Comparison of ENCODE assay signal across 22 cellular contexts in the genomic region with DNA sequence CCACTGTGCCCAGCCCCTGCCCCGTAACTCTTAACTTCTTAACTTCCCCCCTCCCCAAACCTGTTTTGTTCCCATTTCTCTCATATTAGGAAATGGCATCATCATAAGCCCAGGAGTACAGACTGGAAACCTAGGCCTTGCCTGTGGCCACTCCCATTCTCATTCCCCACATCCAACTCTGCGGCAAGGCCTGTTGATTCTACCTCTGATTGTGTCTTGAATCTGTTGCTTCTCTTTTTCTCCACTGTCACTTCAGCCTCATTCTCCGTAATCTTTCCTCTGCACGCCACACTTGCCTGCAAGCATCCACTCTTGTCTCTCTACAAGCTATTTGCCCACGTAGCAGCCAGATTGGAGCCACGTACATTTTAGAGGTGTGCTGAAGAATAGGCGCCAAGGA. TPM values are rescaled to one million over a fixed set of nuclear protein-coding genes. Genes with fewer than 3 reads are reported as not detected.
DNase-seq lines count a peak whose midpoint lies in the region; TF ChIP-seq lines count a peak whose summit lies in the region.
"Had no signal": no experiment of that assay in that cellular context is flagged by ENCODE, and none has a peak within 500 bp of the region (broad histone marks: within the 10 kb centered on the region; RNA-seq: fewer than 3 reads in every experiment).

No MANE protein-coding gene starts in this region.

- TF ChIP-seq CTCF in 22Rv1 (IDR thresholded peaks at IDR 0.05) (no peak), H9 (conservative IDR thresholded peaks at IDR 0.05) (no peak), chondrocyte (IDR thresholded peaks at IDR 0.05) (no peak), neutrophil (IDR thresholded peaks at IDR 0.05) (no peak)

- H3K23ac ChIP-seq in H9 (ENCODE audit: insufficient read length, low read depth, low read length) = no peak overlapping the region

- H3K14ac ChIP-seq in H9 (ENCODE audit: insufficient read depth, low read length) = no peak overlapping the region

- no peak overlapping the region for H3K4me3 Mint-ChIP-seq in H9
- no peak overlapping the region for H3K4me3 Mint-ChIP-seq in chondrocyte (ENCODE audit: unreplicated experiment)
- H3K4me3 Mint-ChIP-seq: activated naive CD8-positive, alpha-beta T cell treated with anti-CD3 and anti-CD28 coated beads, Interleukin-2, amount 50 U/mL, for 24 hours; CD14-positive monocyte; dendritic cell treated with granulocyte-macrophage colony-stimulating factor and Interleukin-4, amounts not matched to agents 40 ng/mL and 50 ng/mL, for 4 days; stimulated activated naive CD8-positive, alpha-beta T cell treated with anti-CD3 and anti-CD28 coated beads, Interleukin-15, Interleukin-2, amounts not matched to agents 100 ng/mL and 50 ng/mL, for 24 hours had no signal

- H3K27ac Mint-ChIP-seq in H9 = peak overlapping the region in 2 of 3 experiments; percentile 8 to 40; a peak in 2 of 7 replicates
- peak overlapping the region; percentile 45 for H3K27ac Mint-ChIP-seq in chondrocyte (ENCODE audit: unreplicated experiment)
- H3K27ac Mint-ChIP-seq: activated naive CD8-positive, alpha-beta T cell treated with anti-CD3 and anti-CD28 coated beads, Interleukin-2, amount 50 U/mL, for 24 hours; activated T-helper 2 cell treated with anti-CD3 and anti-CD28 coated beads, Interferon-gamma antibody, Interleukin-2, Interleukin-4, amounts not matched to agents 10 μg/mL and 5 μg/mL and 100 μg/mL, durations not matched to agents 14 hours and 24 hours and 36 hours; dendritic cell treated with granulocyte-macrophage colony-stimulating factor and Interleukin-4, amounts not matched to agents 40 ng/mL and 50 ng/mL, for 4 days; stimulated activated naive CD8-positive, alpha-beta T cell treated with anti-CD3 and anti-CD28 coated beads, Interleukin-15, Interleukin-2, amounts not matched to agents 100 ng/mL and 50 ng/mL, for 24 hours had no signal

- H3K56ac ChIP-seq in H9 (ENCODE audit: insufficient read length, low read depth, low read length) = no peak overlapping the region

- no peak overlapping the region for H3K18ac ChIP-seq in H9 (ENCODE audit: insufficient read length, low read depth, low read length)

- no peak overlapping the region for H2BK20ac ChIP-seq in H9 (ENCODE audit: low read depth, low read length, poor library complexity, severe bottlenecking)

- H4K5ac ChIP-seq in H9 (ENCODE audit: insufficient read length, low read depth, low read length) = no peak overlapping the region

- H3K4ac ChIP-seq in H9 (ENCODE audit: low read depth, low read length) = no peak overlapping the region

- peaks cover 2% of the 10 kb centered on the region for H4K20me1 ChIP-seq in H9 (ENCODE audit: control insufficient read depth, insufficient read depth, insufficient read length)

- H3K9me3 ChIP-seq in H9 (ENCODE audit: control insufficient read depth, low read depth, low read length) = no peaks in the 10 kb centered on the region
- H3K9me3 ChIP-seq in neutrophil = no peaks in the 10 kb centered on the region
- H3K9me3 ChIP-seq: A549, ovary, upper lobe of right lung had no signal

- no peaks in the 10 kb centered on the region for H3K79me2 ChIP-seq in H9 (ENCODE audit: insufficient read depth, low read length)

- H3K4me1 ChIP-seq in H9 (ENCODE audit: insufficient read depth, low read length) = no peaks in the 10 kb centered on the region; the same call in 1 of the 2 replicates
- peaks cover 67 to 69% of the 10 kb centered on the region in 2 experiments for H3K4me1 ChIP-seq in neutrophil (ENCODE audit: control insufficient read depth in 1 of 2, insufficient read depth in 1 of 2, low read depth in 1 of 2, low read length in 1 of 2)
- H3K4me1 ChIP-seq: A549 had no signal

- H3K36me3 ChIP-seq in neutrophil = no peaks in the 10 kb centered on the region
- H3K36me3 ChIP-seq: ovary, upper lobe of right lung had no signal

- H3K4me1 Mint-ChIP-seq in H9 (peaks cover 14 to 16% of the 10 kb centered on the region in 2 experiments), chondrocyte (ENCODE audit: low read depth) (peaks cover 32% of the 10 kb centered on the region)

- H3K4me2 ChIP-seq in H9 (ENCODE audit: insufficient read depth, insufficient read length, low read length) = no peak overlapping the region
- H3K4me2 ChIP-seq: A549 had no signal

- no peak overlapping the region for H2BK120ac ChIP-seq in H9 (ENCODE audit: low read depth, low read length, poor library complexity, severe bottlenecking)

- no CpG with 5 or more reads among the region's 7 CpGs for WGBS in H9 (ENCODE audit: extremely low coverage, insufficient read length, low lambda C conversion rate)

- peaks cover under 1 to 11% (median 10%) of the 10 kb centered on the region in 3 experiments; a peak in 5 of 7 replicates for H3K36me3 Mint-ChIP-seq in H9 (ENCODE audit: insufficient read depth in 1 of 3, low read depth in 3 of 3)
- H3K36me3 Mint-ChIP-seq in chondrocyte (ENCODE audit: low read depth) = peaks cover 4% of the 10 kb centered on the region

- H2BK12ac ChIP-seq in H9 (ENCODE audit: insufficient read length, low read depth, low read length) = no peak overlapping the region

- H3K9ac ChIP-seq in H9 (ENCODE audit: extremely low read depth, insufficient read length, low read length) = no peak overlapping the region

- H3K27me3 Mint-ChIP-seq in H9 (ENCODE audit: low read depth) = no peaks in the 10 kb centered on the region
- no peaks in the 10 kb centered on the region for H3K27me3 Mint-ChIP-seq in chondrocyte (ENCODE audit: low read depth)
- H3K27me3 Mint-ChIP-seq: activated naive CD8-positive, alpha-beta T cell treated with anti-CD3 and anti-CD28 coated beads, Interleukin-2, amount 50 U/mL, for 24 hours; dendritic cell treated with granulocyte-macrophage colony-stimulating factor and Interleukin-4, amounts not matched to agents 40 ng/mL and 50 ng/mL, for 4 days; stimulated activated naive CD8-positive, alpha-beta T cell treated with anti-CD3 and anti-CD28 coated beads, Interleukin-15, Interleukin-2, amounts not matched to agents 100 ng/mL and 50 ng/mL, for 24 hours had no signal

- no peak overlapping the region for H3K4me3 ChIP-seq in neutrophil (ENCODE audit: low read depth in 1 of 2, low read length in 1 of 2)
- H3K4me3 ChIP-seq: A549, ovary, upper lobe of right lung had no signal

- peak overlapping the region; percentile 85 for H3K27ac ChIP-seq in 22Rv1
- H3K27ac ChIP-seq in H9 (ENCODE audit: insufficient read length, low read depth, low read length) = no peak overlapping the region
- H3K27ac ChIP-seq in neutrophil = peak overlapping the region; percentile 41
- H3K27ac ChIP-seq: A549, ovary, RWPE1 had no signal

- no peak overlapping the region for H2AK5ac ChIP-seq in H9 (ENCODE audit: insufficient read length, low read length)

- H3T11ph ChIP-seq in H9 (ENCODE audit: low read length) = no peak overlapping the region

- no peak overlapping the region for H2BK5ac ChIP-seq in H9 (ENCODE audit: insufficient read length, low read length)

- H2AFZ ChIP-seq in H9 (ENCODE audit: low read length) = no peak overlapping the region

- no peaks in the 10 kb centered on the region for H3K23me2 ChIP-seq in H9 (ENCODE audit: insufficient read length, low read depth, low read length, poor library complexity, severe bottlenecking)

- no peak for TF ChIP-seq POLR2A in erythroblast (IDR thresholded peaks at IDR 0.05; ENCODE audit: low read length)

- no peaks in the 10 kb centered on the region for H3K79me1 ChIP-seq in H9 (ENCODE audit: insufficient read depth, low read depth, low read length, poor library complexity, severe bottlenecking)

- H4K8ac ChIP-seq in H9 (replicated peaks; ENCODE audit: insufficient read length, low read depth, low read length) = no peak overlapping the region

- H3K9me3 Mint-ChIP-seq in H9 = no peaks in the 10 kb centered on the region
- H3K9me3 Mint-ChIP-seq in chondrocyte (ENCODE audit: low read depth) = no peaks in the 10 kb centered on the region
- H3K9me3 Mint-ChIP-seq: activated naive CD8-positive, alpha-beta T cell treated with anti-CD3 and anti-CD28 coated beads, Interleukin-2, amount 50 U/mL, for 24 hours; activated T-helper 2 cell treated with anti-CD3 and anti-CD28 coated beads, Interferon-gamma antibody, Interleukin-2, Interleukin-4, amounts not matched to agents 10 μg/mL and 5 μg/mL and 100 μg/mL, durations not matched to agents 14 hours and 24 hours and 36 hours; dendritic cell treated with granulocyte-macrophage colony-stimulating factor and Interleukin-4, amounts not matched to agents 40 ng/mL and 50 ng/mL, for 4 days; stimulated activated naive CD8-positive, alpha-beta T cell treated with anti-CD3 and anti-CD28 coated beads, Interleukin-15, Interleukin-2, amounts not matched to agents 100 ng/mL and 50 ng/mL, for 24 hours had no signal

- no peak overlapping the region for H4K91ac ChIP-seq in H9 (ENCODE audit: insufficient read length, low read depth, low read length)

- no peaks in the 10 kb centered on the region for H3K27me3 ChIP-seq in H9 (ENCODE audit: insufficient read depth, low read length)
- no peaks in the 10 kb centered on the region for H3K27me3 ChIP-seq in neutrophil
- H3K27me3 ChIP-seq: ovary, upper lobe of right lung had no signal

- no peak overlapping the region for H2BK15ac ChIP-seq in H9 (ENCODE audit: low read depth, low read length)

- no peak for DNase-seq in H9
- no peak for DNase-seq in chondrocyte (ENCODE audit: low spot score)
- DNase-seq in stimulated activated CD4-positive, alpha-beta T cell treated with anti-CD3 and anti-CD28 coated beads, Interleukin-15, amount 100 ng/mL, for 24 hours = no peak
- DNase-seq in erythroblast (lab: John Stamatoyannopoulos, UW) = no peak
- DNase-seq in DMS79 treated with DMSO at 0.1 percent for 48 hours (lab: John Stamatoyannopoulos, UW) = no peak
- DNase-seq in DMS153 treated with DMSO at 0.1 percent for 48 hours (lab: John Stamatoyannopoulos, UW; ENCODE audit: unreplicated experiment) = no peak
- DNase-seq: activated CD4-positive, alpha-beta T cell treated with anti-CD3 and anti-CD28 coated beads for 4 hours; activated naive CD8-positive, alpha-beta T cell treated with anti-CD3 and anti-CD28 coated beads, Interleukin-2, amount 50 U/mL, for 24 hours; DMS79; KG1; NCI-H2081; NCI-H446 treated with DMSO at 0.1 percent for 48 hours; ovary; upper lobe of right lung had no signal

RNA-seq across cellular contexts. Expression of gene SGSM3, which starts 25.2 kb away (rescaled TPM):
- total RNA-seq in H9 (2021) (70.7 and 77.5 TPM in 2 replicates), chondrocyte (59.5 to 80.3 TPM (median 66.7 TPM) in 3 replicates)

RNA-seq across cellular contexts. Expression of gene ADSL, which starts 49.3 kb away (rescaled TPM):
- 172 and 175 TPM in 2 replicates for total RNA-seq in H9 (2021)
- 56.3 to 62.2 TPM (median 58.1 TPM) in 3 replicates for total RNA-seq in chondrocyte
